26 cellular contexts compared by ENCODE assay signal in genomic region chr6:79377047-79377446, GRCh38.
DNase-seq lines count a peak whose midpoint lies in the region; ATAC-seq and TF ChIP-seq lines count a peak whose summit lies in the region.
"Had no signal": no experiment of that assay in that cellular context is flagged by ENCODE, and none has a peak within 500 bp of the region (broad histone marks: within the 10 kb centered on the region; RNA-seq: fewer than 3 reads in every experiment).

No MANE protein-coding gene starts in this region.

- H3K27ac ChIP-seq in GM23248 (no peak overlapping the region), RWPE2 (ENCODE audit: poor library complexity, severe bottlenecking) (peak overlapping the region; percentile 89)
- H3K27ac ChIP-seq: gastroesophageal sphincter, pancreas, SK-N-MC, thyroid gland had no signal

- DNase-seq in GM23248 (peak; percentile 52), RWPE2 (ENCODE audit: low spot score) (no peak), epithelial cell of esophagus (ENCODE audit: low read depth) (peak; percentile 47), kidney tubule cell (ENCODE audit: low spot score) (peak; percentile 39), AG08395 (ENCODE audit: low spot score) (no peak), NCI-H446 (lab: John Stamatoyannopoulos, UW) (no peak), T-helper 9 cell (no peak)
- no peak for DNase-seq in stimulated activated naive B cell treated with anti-CD40 and anti-IgM and Interleukin-4, amounts not matched to agents 10 μg/mL and 1 μg/mL and 100 μg/mL, for 72 hours
- DNase-seq: activated CD4-positive, alpha-beta T cell treated with anti-CD3 and anti-CD28 coated beads for 36 hours; activated CD8-positive, alpha-beta memory T cell treated with anti-CD3 and anti-CD28 coated beads for 24 hours; activated T-cell treated with anti-CD3 and anti-CD28 coated beads, Interleukin-2, amount 50 U/mL, for 24 hours; HFFc6; hippocampal formation; MV-4-11; natural killer cell; NCI-H1694; NCI-H526 treated with DMSO at 0.1 percent for 48 hours; pancreas; RPMI8226; stimulated activated CD4-positive, alpha-beta T cell treated with anti-CD3 and anti-CD28 coated beads, Interleukin-12 subunit alpha, Interleukin-12 subunit beta, amount 100 ng/mL, for 4 hours; stimulated activated naive CD8-positive, alpha-beta T cell treated with anti-CD3 and anti-CD28 coated beads, Interleukin-15, amount 100 ng/mL, for 72 hours; thyroid gland had no signal

- no peaks in the 10 kb centered on the region for H3K79me2 ChIP-seq in GM23248 (ENCODE audit: insufficient read depth)

- no peak overlapping the region for H3K27ac Mint-ChIP-seq in stimulated activated naive B cell treated with anti-CD40 and anti-IgM and Interleukin-4, amounts not matched to agents 10 μg/mL and 1 μg/mL and 100 μg/mL, for 72 hours
- H3K27ac Mint-ChIP-seq: activated CD4-positive, alpha-beta T cell treated with anti-CD3 and anti-CD28 coated beads for 36 hours; activated T-cell treated with anti-CD3 and anti-CD28 coated beads, Interleukin-2, amount 50 U/mL, for 24 hours; HFFc6; natural killer cell; stimulated activated naive CD8-positive, alpha-beta T cell treated with anti-CD3 and anti-CD28 coated beads, Interleukin-15, amount 100 ng/mL, for 72 hours; T-helper 1 cell treated with Interleukin-12 subunit alpha and Interleukin-12 subunit beta and Interleukin-4 antibody, amounts not matched to agents 30 μg/mL and 1 μg/mL, for 36 hours had no signal

- H3K9me2 ChIP-seq in GM23248 (ENCODE audit: insufficient read depth): no peaks in the 10 kb centered on the region

- in situ Hi-C loops in GM23248 (cut with MboI): no loop called here

- H3K4me3 ChIP-seq in GM23248 (no peak overlapping the region), RWPE2 (ENCODE audit: severe bottlenecking) (no peak overlapping the region), epithelial cell of esophagus (ENCODE audit: low read length) (no peak overlapping the region)
- H3K4me3 ChIP-seq: gastroesophageal sphincter, K562, pancreas, SK-N-MC, thyroid gland had no signal

- WGBS in GM23248 (ENCODE audit: low coverage in 1 of 2, low lambda C conversion rate in 2 of 2, missing lambda C conversion rate in 2 of 2), 2 experiments: 0% methylated on average over 1 of the region's 1 CpG

- peaks cover 0 to 2% of the 10 kb centered on the region in 2 donors for H3K4me1 Mint-ChIP-seq in stimulated activated naive B cell treated with anti-CD40 and anti-IgM and Interleukin-4, amounts not matched to agents 10 μg/mL and 1 μg/mL and 100 μg/mL, for 72 hours
- H3K4me1 Mint-ChIP-seq: activated CD4-positive, alpha-beta T cell treated with anti-CD3 and anti-CD28 coated beads for 36 hours; natural killer cell; stimulated activated naive CD8-positive, alpha-beta T cell treated with anti-CD3 and anti-CD28 coated beads, Interleukin-15, amount 100 ng/mL, for 72 hours had no signal

- peaks cover 10 to 12% of the 10 kb centered on the region in 2 donors for H3K27me3 Mint-ChIP-seq in stimulated activated naive B cell treated with anti-CD40 and anti-IgM and Interleukin-4, amounts not matched to agents 10 μg/mL and 1 μg/mL and 100 μg/mL, for 72 hours

- H3K9me3 Mint-ChIP-seq in stimulated activated naive B cell treated with anti-CD40 and anti-IgM and Interleukin-4, amounts not matched to agents 10 μg/mL and 1 μg/mL and 100 μg/mL, for 72 hours: no peaks in the 10 kb centered on the region
- H3K9me3 Mint-ChIP-seq: activated T-cell treated with anti-CD3 and anti-CD28 coated beads, Interleukin-2, amount 50 U/mL, for 24 hours; stimulated activated naive CD8-positive, alpha-beta T cell treated with anti-CD3 and anti-CD28 coated beads, Interleukin-15, amount 100 ng/mL, for 72 hours; T-helper 1 cell treated with Interleukin-12 subunit alpha and Interleukin-12 subunit beta and Interleukin-4 antibody, amounts not matched to agents 30 μg/mL and 1 μg/mL, for 36 hours had no signal

- H3K4me1 ChIP-seq in GM23248 (ENCODE audit: insufficient read depth) (peaks cover 21% of the 10 kb centered on the region), RWPE2 (ENCODE audit: insufficient read depth, poor library complexity, severe bottlenecking) (peaks cover 33% of the 10 kb centered on the region)
- H3K4me1 ChIP-seq: gastroesophageal sphincter, pancreas had no signal

- no peaks in the 10 kb centered on the region for H3K36me3 ChIP-seq in GM23248 (ENCODE audit: low read depth)
- H3K36me3 ChIP-seq in RWPE2 (ENCODE audit: low read depth): no peaks in the 10 kb centered on the region
- H3K36me3 ChIP-seq: gastroesophageal sphincter, pancreas, thyroid gland had no signal

- no peaks in the 10 kb centered on the region for H4K20me1 ChIP-seq in GM23248 (ENCODE audit: insufficient read depth)

- TF ChIP-seq CTCF in RWPE2 (IDR thresholded peaks at IDR 0.05; ENCODE audit: poor library complexity, severe bottlenecking) (no peak), epithelial cell of esophagus (IDR thresholded peaks at IDR 0.05; ENCODE audit: insufficient read depth, low read depth, low read length, missing control alignments) (no peak)

- H3K4me3 Mint-ChIP-seq in stimulated activated naive B cell treated with anti-CD40 and anti-IgM and Interleukin-4, amounts not matched to agents 10 μg/mL and 1 μg/mL and 100 μg/mL, for 72 hours: no peak overlapping the region
- H3K4me3 Mint-ChIP-seq: activated CD4-positive, alpha-beta T cell treated with anti-CD3 and anti-CD28 coated beads for 36 hours; activated T-cell treated with anti-CD3 and anti-CD28 coated beads, Interleukin-2, amount 50 U/mL, for 24 hours; HFFc6; natural killer cell; T-helper 1 cell treated with Interleukin-12 subunit alpha and Interleukin-12 subunit beta and Interleukin-4 antibody, amounts not matched to agents 30 μg/mL and 1 μg/mL, for 36 hours had no signal

- no peak overlapping the region for H2AFZ ChIP-seq in GM23248

- no peaks in the 10 kb centered on the region for H3K36me3 Mint-ChIP-seq in stimulated activated naive B cell treated with anti-CD40 and anti-IgM and Interleukin-4, amounts not matched to agents 10 μg/mL and 1 μg/mL and 100 μg/mL, for 72 hours
- H3K36me3 Mint-ChIP-seq: natural killer cell had no signal

- H3K27me3 ChIP-seq in GM23248 (replicated peaks; ENCODE audit: insufficient read depth) (no peaks in the 10 kb centered on the region), RWPE2 (ENCODE audit: insufficient read depth, poor library complexity, severe bottlenecking) (no peaks in the 10 kb centered on the region)
- H3K27me3 ChIP-seq: gastroesophageal sphincter, pancreas, thyroid gland had no signal

- H3K4me2 ChIP-seq in GM23248 (ENCODE audit: unreplicated experiment): peak overlapping the region; percentile 43

- H3K9ac ChIP-seq in GM23248: no peak overlapping the region

- no peaks in the 10 kb centered on the region for H3K9me3 ChIP-seq in GM23248 (ENCODE audit: low read depth)
- no peaks in the 10 kb centered on the region for H3K9me3 ChIP-seq in RWPE2 (ENCODE audit: severe bottlenecking)
- H3K9me3 ChIP-seq: gastroesophageal sphincter, pancreas, thyroid gland had no signal

- peak; percentile 81 for ATAC-seq in RWPE2 (ENCODE audit: low read depth)
- no peak for ATAC-seq in stimulated activated naive B cell treated with anti-CD40 and anti-IgM and Interleukin-4, amounts not matched to agents 10 μg/mL and 1 μg/mL and 100 μg/mL, for 72 hours (replicated peaks)
- ATAC-seq: activated CD4-positive, alpha-beta T cell treated with anti-CD3 and anti-CD28 coated beads for 36 hours; gastroesophageal sphincter; K562; natural killer cell; stimulated activated naive CD8-positive, alpha-beta T cell treated with anti-CD3 and anti-CD28 coated beads, Interleukin-15, amount 100 ng/mL, for 72 hours had no signal

- H3F3A ChIP-seq in GM23248 (ENCODE audit: insufficient read depth): peaks cover 9% of the 10 kb centered on the region; the same call in 1 of the 2 replicates

Comparison
In these comparisons a context has a peak if more than half of its experiments do, and no peak if none do; other contexts are left out.
1. DNase-seq: peak in GM23248 (single experiment), epithelial cell of esophagus (single experiment) and kidney tubule cell (single experiment); none in RWPE2 (single experiment), AG08395 (single experiment), NCI-H446 (0 of 2), stimulated activated naive B cell treated with anti-CD40 and anti-IgM and Interleukin-4, amounts not matched to agents 10 μg/mL and 1 μg/mL and 100 μg/mL, for 72 hours (single experiment) and T-helper 9 cell (single experiment).